1 cellular context compared by ENCODE assay signal in genomic region chr1:93917302-93917701, GRCh38.
TF ChIP-seq lines count a peak whose summit lies in the region.

No MANE protein-coding gene starts in this region.

TF ChIP-seq in GM12878, 131 proteins besides CTCF, POLR2A, EP300 and RAD21:
- TF ChIP-seq BACH1 (IDR thresholded peaks at IDR 0.05; ENCODE audit: borderline replicate concordance), result no peak
- no peak for TF ChIP-seq JUND (IDR thresholded peaks at IDR 0.05; ENCODE audit: low read depth, low read length)
- peak; percentile 61 for TF ChIP-seq RELB (IDR thresholded peaks at IDR 0.05; ENCODE audit: low read depth)
- 0 out of 2 replicates have a peak, but pooled peaks have one; percentile 38 for TF ChIP-seq DPF2 (IDR thresholded peaks at IDR 0.05)
- peak; percentile 93 for TF ChIP-seq MTA2 (IDR thresholded peaks at IDR 0.05; ENCODE audit: low read depth)
- TF ChIP-seq BHLHE40 (IDR thresholded peaks at IDR 0.05; ENCODE audit: borderline replicate concordance in 1 of 2, low read depth in 2 of 2, low read length in 1 of 2), result peak in 1 of 2 experiments; percentile 14; a peak in 1 of 4 replicates
- peak; percentile 32; the same call in 1 of the 2 replicates for TF ChIP-seq NR2F1 (conservative IDR thresholded peaks at IDR 0.05)
- TF ChIP-seq SIN3A (IDR thresholded peaks at IDR 0.05; ENCODE audit: low read depth, low read length), result no peak
- TF ChIP-seq MAX (IDR thresholded peaks at IDR 0.05; ENCODE audit: low read depth, low read length), result no peak
- no peak for TF ChIP-seq ZNF384 (IDR thresholded peaks at IDR 0.05; ENCODE audit: borderline replicate concordance, low read depth, low read length)
- TF ChIP-seq IKZF2 (IDR thresholded peaks at IDR 0.05), result peak in 1 of 2 experiments; percentile 13; a peak in 1 of 4 replicates
- peak; percentile 13; the same call in 1 of the 2 replicates for TF ChIP-seq BMI1 (IDR thresholded peaks at IDR 0.05; ENCODE audit: borderline replicate concordance)
- 0 out of 2 replicates have a peak, but pooled peaks have one; percentile 27 for TF ChIP-seq NBN (IDR thresholded peaks at IDR 0.05)
- 0 out of 2 replicates have a peak, but pooled peaks have one; percentile 26 for TF ChIP-seq MLLT1 (IDR thresholded peaks at IDR 0.05)
- TF ChIP-seq SUZ12 (IDR thresholded peaks at IDR 0.05; ENCODE audit: unreplicated experiment), result no peak
- no peak for TF ChIP-seq MYB (IDR thresholded peaks at IDR 0.05; ENCODE audit: borderline replicate concordance, low read depth, low read length)
- TF ChIP-seq IKZF1 (conservative IDR thresholded peaks at IDR 0.05), result peak; percentile 46
- TF ChIP-seq BCL3 (IDR thresholded peaks at IDR 0.05; ENCODE audit: borderline replicate concordance, insufficient read depth, low read depth, low read length, poor library complexity, severe bottlenecking), result no peak
- no peak for TF ChIP-seq PKNOX1 (IDR thresholded peaks at IDR 0.05)
- no peak for TF ChIP-seq SUPT20H (IDR thresholded peaks at IDR 0.05; ENCODE audit: borderline replicate concordance, control insufficient read depth, low read depth, low read length)
- TF ChIP-seq RFX5 (IDR thresholded peaks at IDR 0.05; ENCODE audit: low read depth, low read length), result no peak
- no peak for TF ChIP-seq SMAD5 (IDR thresholded peaks at IDR 0.05; ENCODE audit: low read depth)
- TF ChIP-seq ZSCAN29 (IDR thresholded peaks at IDR 0.05), result no peak
